18 cellular contexts compared by ENCODE assay signal in genomic region chr5:111398013-111398412, GRCh38.
DNase-seq lines count a peak whose midpoint lies in the region; ATAC-seq, FAIRE-seq and TF ChIP-seq lines count a peak whose summit lies in the region.
"Had no signal": no experiment of that assay in that cellular context is flagged by ENCODE, and none has a peak within 500 bp of the region (broad histone marks: within the 10 kb centered on the region; RNA-seq: fewer than 3 reads in every experiment).

No MANE protein-coding gene starts in this region.

- intact Hi-C loops in activated T-helper 2 cell treated with anti-CD3 and anti-CD28 coated beads, Interferon-gamma antibody, Interleukin-2, Interleukin-4, amounts not matched to agents 10 μg/mL and 5 μg/mL and 100 μg/mL, durations not matched to agents 14 hours and 24 hours and 36 hours (cut with micrococcal nuclease): no loop called here
- intact Hi-C loops in CD14-positive monocyte (cut with micrococcal nuclease): no loop called here
- intact Hi-C loops in kidney (cut with DNase I): no loop called here

- H3K4me1 Mint-ChIP-seq in CD4-positive, CD25-positive, alpha-beta regulatory T cell: peaks cover 15 to 45% (median 23%) of the 10 kb centered on the region in 4 donors
- peaks cover 10% of the 10 kb centered on the region for H3K4me1 Mint-ChIP-seq in activated T-helper 2 cell treated with anti-CD3 and anti-CD28 coated beads, Interferon-gamma antibody, Interleukin-2, Interleukin-4, amounts not matched to agents 10 μg/mL and 5 μg/mL and 100 μg/mL, durations not matched to agents 14 hours and 24 hours and 36 hours (ENCODE audit: low read depth)
- H3K4me1 Mint-ChIP-seq in CD14-positive monocyte: no peaks in the 10 kb centered on the region

- H3K9me3 ChIP-seq in CD4-positive, CD25-positive, alpha-beta regulatory T cell (ENCODE audit: control insufficient read depth in 2 of 2, low read length in 2 of 2): no peaks in the 10 kb centered on the region
- no peaks in the 10 kb centered on the region for H3K9me3 ChIP-seq in kidney (ENCODE audit: control insufficient read depth in 1 of 2, low read length in 2 of 2)
- H3K9me3 ChIP-seq: BLaER1 treated with 17β-estradiol and CSF1 and Interleukin-3, amounts not matched to agents 10 nM and 100 nM had no signal

- FAIRE-seq in kidney (lab: Jason Lieb, UNC): no peak
- FAIRE-seq: H54 had no signal

- H3K4me3 ChIP-seq in CD4-positive, CD25-positive, alpha-beta regulatory T cell (ENCODE audit: low read depth, low read length): no peak overlapping the region
- no peak overlapping the region for H3K4me3 ChIP-seq in kidney (ENCODE audit: low read length in 2 of 2)
- H3K4me3 ChIP-seq: BLaER1 treated with 17β-estradiol and CSF1 and Interleukin-3, amounts not matched to agents 10 nM and 100 nM had no signal

- no peak for DNase-seq in activated CD4-positive, CD25-positive, alpha-beta regulatory T cell (lab: John Stamatoyannopoulos, UW)
- peak in 1 of 3 donors; percentile 5 for DNase-seq in CD4-positive, CD25-positive, alpha-beta regulatory T cell
- DNase-seq in activated T-helper 2 cell treated with anti-CD3 and anti-CD28 coated beads, Interferon-gamma antibody, Interleukin-2, Interleukin-4, amounts not matched to agents 10 μg/mL and 5 μg/mL and 100 μg/mL, durations not matched to agents 14 hours and 24 hours and 36 hours (ENCODE audit: low spot score): no peak
- no peak for DNase-seq in globus pallidus (ENCODE audit: low spot score)
- no peak for DNase-seq in CD14-positive monocyte (ENCODE audit: low spot score)
- DNase-seq in kidney: no peak
- DNase-seq: DMS53, NCI-H1436 treated with DMSO at 0.1 percent for 48 hours, NCI-H2081, NCI-H510A treated with DMSO at 0.1 percent for 48 hours, Right ventricle myocardium superior had no signal

- no peaks in the 10 kb centered on the region for H3K4me1 ChIP-seq in CD4-positive, CD25-positive, alpha-beta regulatory T cell (ENCODE audit: control insufficient read depth, insufficient read depth, low read length, poor library complexity, severe bottlenecking)
- H3K4me1 ChIP-seq in kidney (ENCODE audit: control insufficient read depth in 1 of 2, insufficient read depth in 1 of 2, low read depth in 1 of 2, low read length in 2 of 2): no peaks in the 10 kb centered on the region
- H3K4me1 ChIP-seq: BLaER1 treated with 17β-estradiol and CSF1 and Interleukin-3, amounts not matched to agents 10 nM and 100 nM had no signal

- H3K9me3 Mint-ChIP-seq in CD4-positive, CD25-positive, alpha-beta regulatory T cell: peaks cover 0 to 3% (median 0%) of the 10 kb centered on the region in 7 donors
- H3K9me3 Mint-ChIP-seq in activated T-helper 2 cell treated with anti-CD3 and anti-CD28 coated beads, Interferon-gamma antibody, Interleukin-2, Interleukin-4, amounts not matched to agents 10 μg/mL and 5 μg/mL and 100 μg/mL, durations not matched to agents 14 hours and 24 hours and 36 hours: peaks cover 9% of the 10 kb centered on the region
- H3K9me3 Mint-ChIP-seq in CD14-positive monocyte: peaks cover 0 to 2% (median 0%) of the 10 kb centered on the region in 7 donors

- no peak overlapping the region for H3K9ac ChIP-seq in kidney (ENCODE audit: low read length in 2 of 2)
- H3K9ac ChIP-seq: BLaER1 treated with 17β-estradiol and CSF1 and Interleukin-3, amounts not matched to agents 10 nM and 100 nM had no signal

- ATAC-seq in activated CD4-positive, CD25-positive, alpha-beta regulatory T cell treated with anti-CD3 and anti-CD28 coated beads, Interleukin-2, amount 50 U/mL, for 24 hours: peak; percentile 53 to 65
- ATAC-seq in CD4-positive, CD25-positive, alpha-beta regulatory T cell (ENCODE audit: low read depth in 2 of 2): no peak
- peak; percentile 63 for ATAC-seq in HG02852 (IDR thresholded peaks at IDR 0.05; ENCODE audit: unreplicated experiment)
- ATAC-seq: Panc1 had no signal

- H3K36me3 ChIP-seq in CD4-positive, CD25-positive, alpha-beta regulatory T cell (ENCODE audit: control insufficient read depth, insufficient read depth, low read length): peaks cover 47% of the 10 kb centered on the region
- no peaks in the 10 kb centered on the region for H3K36me3 ChIP-seq in kidney (ENCODE audit: control insufficient read depth in 1 of 2, insufficient read depth in 2 of 2, low read length in 2 of 2)
- H3K36me3 ChIP-seq: BLaER1 treated with 17β-estradiol and CSF1 and Interleukin-3, amounts not matched to agents 10 nM and 100 nM had no signal

- peak overlapping the region; percentile 18 to 57 (median 34) for H3K27ac Mint-ChIP-seq in CD4-positive, CD25-positive, alpha-beta regulatory T cell
- peak overlapping the region; percentile 10 for H3K27ac Mint-ChIP-seq in activated T-helper 2 cell treated with anti-CD3 and anti-CD28 coated beads, Interferon-gamma antibody, Interleukin-2, Interleukin-4, amounts not matched to agents 10 μg/mL and 5 μg/mL and 100 μg/mL, durations not matched to agents 14 hours and 24 hours and 36 hours
- no peak overlapping the region for H3K27ac Mint-ChIP-seq in CD14-positive monocyte

- TF ChIP-seq CTCF in CD14-positive monocyte (IDR thresholded peaks at IDR 0.05): no peak
- TF ChIP-seq CTCF in kidney (IDR thresholded peaks at IDR 0.05; ENCODE audit: borderline replicate concordance, extremely low read depth, insufficient read depth): no peak

- H3K4me3 Mint-ChIP-seq in CD4-positive, CD25-positive, alpha-beta regulatory T cell: no peak overlapping the region
- H3K4me3 Mint-ChIP-seq in activated T-helper 2 cell treated with anti-CD3 and anti-CD28 coated beads, Interferon-gamma antibody, Interleukin-2, Interleukin-4, amounts not matched to agents 10 μg/mL and 5 μg/mL and 100 μg/mL, durations not matched to agents 14 hours and 24 hours and 36 hours (ENCODE audit: low read depth): no peak overlapping the region
- no peak overlapping the region for H3K4me3 Mint-ChIP-seq in CD14-positive monocyte

- no peak overlapping the region for H3K27ac ChIP-seq in CD4-positive, CD25-positive, alpha-beta regulatory T cell (ENCODE audit: insufficient read depth, low read length, poor library complexity, severe bottlenecking)
- no peak overlapping the region for H3K27ac ChIP-seq in kidney (ENCODE audit: low read depth in 2 of 2, low read length in 2 of 2)
- H3K27ac ChIP-seq: 22Rv1; BLaER1 treated with 17β-estradiol and CSF1 and Interleukin-3, amounts not matched to agents 10 nM and 100 nM; HL-60 had no signal

- no peaks in the 10 kb centered on the region for H3K27me3 ChIP-seq in CD4-positive, CD25-positive, alpha-beta regulatory T cell (ENCODE audit: control insufficient read depth, insufficient read depth, low read length)
- H3K27me3 ChIP-seq: BLaER1 treated with 17β-estradiol and CSF1 and Interleukin-3, amounts not matched to agents 10 nM and 100 nM had no signal

- H3K27me3 Mint-ChIP-seq in CD4-positive, CD25-positive, alpha-beta regulatory T cell: no peaks in the 10 kb centered on the region
- H3K27me3 Mint-ChIP-seq in activated T-helper 2 cell treated with anti-CD3 and anti-CD28 coated beads, Interferon-gamma antibody, Interleukin-2, Interleukin-4, amounts not matched to agents 10 μg/mL and 5 μg/mL and 100 μg/mL, durations not matched to agents 14 hours and 24 hours and 36 hours (ENCODE audit: low read depth): no peaks in the 10 kb centered on the region
- H3K27me3 Mint-ChIP-seq in CD14-positive monocyte (ENCODE audit: low read depth in 3 of 3): peaks cover 2 to 5% (median 2%) of the 10 kb centered on the region in 3 donors

- H3K36me3 Mint-ChIP-seq in CD4-positive, CD25-positive, alpha-beta regulatory T cell: peaks cover 73% of the 10 kb centered on the region
- H3K36me3 Mint-ChIP-seq in activated T-helper 2 cell treated with anti-CD3 and anti-CD28 coated beads, Interferon-gamma antibody, Interleukin-2, Interleukin-4, amounts not matched to agents 10 μg/mL and 5 μg/mL and 100 μg/mL, durations not matched to agents 14 hours and 24 hours and 36 hours (ENCODE audit: low read depth): peaks cover 66% of the 10 kb centered on the region
- H3K36me3 Mint-ChIP-seq in CD14-positive monocyte: no peaks in the 10 kb centered on the region

Comparison
In these comparisons a context has a peak if more than half of its experiments do, and no peak if none do; other contexts are left out.
1. ATAC-seq: peak in activated CD4-positive, CD25-positive, alpha-beta regulatory T cell treated with anti-CD3 and anti-CD28 coated beads, Interleukin-2, amount 50 U/mL, for 24 hours (2 of 2) and HG02852 (single experiment); none in CD4-positive, CD25-positive, alpha-beta regulatory T cell (0 of 2).
2. H3K27ac Mint-ChIP-seq: peak in CD4-positive, CD25-positive, alpha-beta regulatory T cell (3 of 3) and activated T-helper 2 cell treated with anti-CD3 and anti-CD28 coated beads, Interferon-gamma antibody, Interleukin-2, Interleukin-4, amounts not matched to agents 10 μg/mL and 5 μg/mL and 100 μg/mL, durations not matched to agents 14 hours and 24 hours and 36 hours (single experiment); none in CD14-positive monocyte (0 of 7).